ENCODE assay signal across 14 cellular contexts in the genomic region with DNA sequence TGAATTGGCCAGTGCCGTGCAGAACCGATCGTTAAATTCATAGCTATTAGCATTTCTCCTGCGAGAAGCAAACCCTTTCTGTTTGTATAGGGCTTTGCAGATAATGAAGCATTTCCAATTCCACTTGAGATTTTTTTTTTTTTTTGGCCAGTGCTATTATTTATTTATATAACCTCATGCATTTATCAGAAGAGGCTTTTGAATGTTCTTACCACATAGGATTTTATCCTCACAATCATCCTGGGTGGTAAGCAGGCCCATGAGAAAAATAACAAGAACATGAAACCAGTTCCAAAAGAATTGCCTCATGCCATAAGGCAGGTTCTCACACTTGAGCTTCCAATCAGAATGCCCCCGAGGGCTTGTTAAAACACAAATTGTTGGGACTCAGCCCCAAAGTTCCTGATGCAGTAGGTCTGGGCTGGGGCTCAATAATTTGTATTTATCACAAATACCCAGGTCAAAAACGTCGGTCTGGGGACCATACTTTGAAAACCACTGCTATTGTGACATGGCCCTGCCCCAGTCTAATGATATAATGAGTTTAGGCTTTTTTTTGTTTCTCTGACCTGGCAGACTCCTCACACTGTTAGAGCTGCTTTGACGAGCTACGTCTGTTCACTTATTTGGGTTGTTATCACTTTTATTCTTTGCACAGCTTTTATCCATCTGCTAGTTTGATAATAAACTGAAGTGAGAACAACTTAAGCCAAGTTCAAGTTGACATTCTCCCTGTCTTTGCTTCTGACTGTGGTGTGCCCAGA. TPM values are rescaled to one million over a fixed set of nuclear protein-coding genes. Genes with fewer than 3 reads are reported as not detected.
A peak's percentile ranks its signal among the peaks of the same experiment; 100 is the strongest.
DNase-seq lines count a peak whose midpoint lies in the region; TF ChIP-seq lines count a peak whose summit lies in the region.
"Had no signal": no experiment of that assay in that cellular context is flagged by ENCODE, and none has a peak within 500 bp of the region (broad histone marks: within the 10 kb centered on the region; RNA-seq: fewer than 3 reads in every experiment).

No MANE protein-coding gene starts in this region.

- H3K4me1 ChIP-seq in left ventricle myocardium inferior: no peaks in the 10 kb centered on the region

- intact Hi-C loops in left ventricle myocardium inferior (cut with micrococcal nuclease): no loop called here

- TF ChIP-seq CTCF in left ventricle myocardium inferior (IDR thresholded peaks at IDR 0.05; ENCODE audit: borderline replicate concordance): no peak

- peak overlapping the region; percentile 33 for H3K27ac ChIP-seq in left ventricle myocardium inferior (replicated peaks)
- H3K27ac ChIP-seq: PC-9 had no signal

- no peaks in the 10 kb centered on the region for H3K36me3 ChIP-seq in left ventricle myocardium inferior

- no peaks in the 10 kb centered on the region for H3K27me3 ChIP-seq in left ventricle myocardium inferior (ENCODE audit: low read depth)

- H3K9me3 ChIP-seq in left ventricle myocardium inferior (replicated peaks): no peaks in the 10 kb centered on the region

- H3K4me3 ChIP-seq in left ventricle myocardium inferior: no peak overlapping the region
- H3K4me3 ChIP-seq: K562, PC-9 had no signal

- DNase-seq in NCI-H146 (lab: John Stamatoyannopoulos, UW): peak; percentile 7
- DNase-seq in NCI-H146 treated with DMSO at 0.1 percent for 48 hours (lab: John Stamatoyannopoulos, UW; ENCODE audit: unreplicated experiment): no peak
- DNase-seq in Daoy (ENCODE audit: low read depth): peak; percentile 18
- DNase-seq in NCI-H1105 treated with DMSO at 0.1 percent for 48 hours (lab: John Stamatoyannopoulos, UW): peak; percentile 8
- no peak for DNase-seq in left ventricle myocardium inferior
- DNase-seq in UCSD-AML1 (lab: John Stamatoyannopoulos, UW; ENCODE audit: unreplicated experiment): no peak
- DNase-seq in cerebellar cortex (ENCODE audit: low spot score): no peak
- no peak for DNase-seq in activated CD4-positive, alpha-beta T cell treated with anti-CD3 and anti-CD28 coated beads for 1 hour
- DNase-seq: C1 segment of cervical spinal cord, NCI-H187, NCI-H446, NCI-H69, PC-9 had no signal

RNA-seq across cellular contexts. Expression of gene SUPT20HL1, which starts 20.0 kb away (rescaled TPM):
- not detected in 2 replicates for total RNA-seq in Daoy (2014; rRNA removed; shearing (Covaris generic))
- not detected for total RNA-seq in left ventricle myocardium inferior
- total RNA-seq: K562, PC-9 had no signal

Comparison
In these comparisons a context has a peak if more than half of its experiments do, and no peak if none do; other contexts are left out.
1. DNase-seq: peak in NCI-H146 (single experiment), Daoy (single experiment) and NCI-H1105 treated with DMSO at 0.1 percent for 48 hours (single experiment); none in NCI-H146 treated with DMSO at 0.1 percent for 48 hours (single experiment), left ventricle myocardium inferior (single experiment), UCSD-AML1 (single experiment), cerebellar cortex (single experiment) and activated CD4-positive, alpha-beta T cell treated with anti-CD3 and anti-CD28 coated beads for 1 hour (single experiment).